17 cellular contexts compared by ENCODE assay signal in the genomic region with DNA sequence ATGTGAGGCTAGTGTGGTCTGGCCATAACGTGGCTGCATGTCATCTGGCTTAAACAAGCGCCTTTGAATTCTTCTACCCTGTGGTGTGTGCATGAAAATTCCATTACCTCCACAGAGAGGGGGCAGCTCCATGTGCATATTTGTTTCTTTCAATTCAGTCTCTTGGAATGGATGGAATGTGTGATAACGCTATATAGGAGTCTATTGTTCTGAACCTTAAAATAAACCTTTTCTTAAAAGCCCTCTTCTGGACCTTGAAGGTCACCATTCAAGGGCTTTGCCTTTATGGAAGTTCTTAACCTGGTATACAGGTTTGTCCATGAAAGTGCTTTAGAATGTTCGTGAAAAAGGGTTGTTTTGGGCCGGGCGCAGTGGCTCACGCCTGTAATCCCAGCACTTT.
DNase-seq lines count a peak whose midpoint lies in the region; FAIRE-seq and TF ChIP-seq lines count a peak whose summit lies in the region.
"Had no signal": no experiment of that assay in that cellular context is flagged by ENCODE, and none has a peak within 500 bp of the region (broad histone marks: within the 10 kb centered on the region; RNA-seq: fewer than 3 reads in every experiment).

No MANE protein-coding gene starts in this region.

- H3K4me3 ChIP-seq in astrocyte of the cerebellum (ENCODE audit: low read depth, low read length) = no peak overlapping the region
- H3K4me3 ChIP-seq: testis had no signal

- H3K4me3 Mint-ChIP-seq in HFFc6 = peak overlapping the region; percentile 80
- H3K4me3 Mint-ChIP-seq in chondrocyte (ENCODE audit: unreplicated experiment) = no peak overlapping the region
- H3K4me3 Mint-ChIP-seq: neural crest cell had no signal

- FAIRE-seq in GM19239 (lab: Jason Lieb, UNC) = no peak
- FAIRE-seq: A204.1 had no signal

- no peaks in the 10 kb centered on the region; the same call in 1 of the 2 replicates for H3K27me3 Mint-ChIP-seq in HFFc6 (ENCODE audit: insufficient read depth)
- no peaks in the 10 kb centered on the region for H3K27me3 Mint-ChIP-seq in chondrocyte (ENCODE audit: low read depth)

- DNase-seq in A172 (ENCODE audit: low spot score) = peak; percentile 68
- peak; percentile 34 for DNase-seq in HFFc6
- DNase-seq in astrocyte of the cerebellum (ENCODE audit: low read depth) = peak; percentile 76
- peak; percentile 55 for DNase-seq in kidney glomerular epithelial cell (lab: John Stamatoyannopoulos, UW)
- no peak for DNase-seq in HK-2 (ENCODE audit: unreplicated experiment)
- DNase-seq in chondrocyte (ENCODE audit: low spot score) = no peak
- DNase-seq in nucleus accumbens (lab: John Stamatoyannopoulos, UW) = no peak
- no peak for DNase-seq in GM19239 (ENCODE audit: insufficient read length, low spot score)
- DNase-seq: activated CD4-positive, alpha-beta T cell treated with anti-CD3 and anti-CD28 coated beads, Interleukin-2, amount 50 U/mL, for 48 hours; head of caudate nucleus; NCI-H2081; SHP77 treated with DMSO at 0.1 percent for 48 hours; stimulated activated CD4-positive, alpha-beta T cell treated with anti-CD3 and anti-CD28 coated beads, Interleukin-12 subunit alpha, Interleukin-12 subunit beta, amount 100 ng/mL, for 4 hours; testis had no signal

- H3K4me1 Mint-ChIP-seq in HFFc6 (ENCODE audit: low read depth) (peaks cover 55% of the 10 kb centered on the region), chondrocyte (ENCODE audit: low read depth) (peaks cover 19% of the 10 kb centered on the region)

- in situ Hi-C loops in astrocyte of the cerebellum (cut with HindIII; ENCODE audit: low sequenced_read_pairs) = no loop called here

- H3K27ac Mint-ChIP-seq in HFFc6 = peak overlapping the region; percentile 62
- no peak overlapping the region for H3K27ac Mint-ChIP-seq in chondrocyte (ENCODE audit: unreplicated experiment)
- H3K27ac Mint-ChIP-seq: activated T-helper 2 cell treated with anti-CD3 and anti-CD28 coated beads, Interferon-gamma antibody, Interleukin-2, Interleukin-4, amounts not matched to agents 10 μg/mL and 5 μg/mL and 100 μg/mL, durations not matched to agents 14 hours and 24 hours and 36 hours had no signal

- H3K36me3 Mint-ChIP-seq in HFFc6 (ENCODE audit: low read depth) (peaks cover 31% of the 10 kb centered on the region), chondrocyte (ENCODE audit: low read depth) (peaks cover 2% of the 10 kb centered on the region)

- H3K9me3 Mint-ChIP-seq in HFFc6 = peaks cover 12% of the 10 kb centered on the region
- H3K9me3 Mint-ChIP-seq in chondrocyte (ENCODE audit: low read depth) = peaks cover 16% of the 10 kb centered on the region
- H3K9me3 Mint-ChIP-seq: activated T-helper 2 cell treated with anti-CD3 and anti-CD28 coated beads, Interferon-gamma antibody, Interleukin-2, Interleukin-4, amounts not matched to agents 10 μg/mL and 5 μg/mL and 100 μg/mL, durations not matched to agents 14 hours and 24 hours and 36 hours had no signal

- TF ChIP-seq CTCF in HFFc6 (IDR thresholded peaks at IDR 0.05) (no peak), astrocyte of the cerebellum (IDR thresholded peaks at IDR 0.05; ENCODE audit: low read depth, low read length, missing control alignments) (no peak), chondrocyte (IDR thresholded peaks at IDR 0.05) (no peak)

Comparison
In these comparisons a context has a peak if more than half of its experiments do, and no peak if none do; other contexts are left out.
1. DNase-seq: peak in A172 (single experiment), HFFc6 (single experiment), astrocyte of the cerebellum (single experiment) and kidney glomerular epithelial cell (single experiment); none in HK-2 (single experiment), chondrocyte (single experiment), nucleus accumbens (0 of 56) and GM19239 (single experiment).